In the genomic region with DNA sequence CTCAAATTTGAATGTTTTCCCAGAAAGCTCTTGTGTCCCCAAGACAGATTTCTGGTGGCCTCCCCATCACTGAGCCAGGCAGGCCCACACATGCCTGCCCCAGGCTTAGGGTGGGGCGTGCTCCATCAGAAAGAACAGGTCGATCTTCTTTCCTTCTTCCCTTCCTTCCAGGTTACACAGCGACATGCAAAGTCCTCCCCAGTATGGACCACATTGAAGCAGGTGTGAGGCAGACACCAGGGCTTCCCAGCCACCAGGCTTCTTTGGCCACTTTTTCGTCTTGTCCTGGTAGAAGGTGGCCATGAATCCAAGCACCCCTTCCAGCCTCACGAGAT, we compare ENCODE assay signal across 16 cellular contexts.
"Had no signal": no experiment of that assay in that cellular context is flagged by ENCODE, and none has a peak within 500 bp of the region (broad histone marks: within the 10 kb centered on the region; RNA-seq: fewer than 3 reads in every experiment).

No MANE protein-coding gene starts in this region.

- DNase-seq: activated CD4-positive, alpha-beta T cell treated with anti-CD3 and anti-CD28 coated beads, Interleukin-2, amount 50 U/mL, for 4 hours; activated effector memory CD4-positive, alpha-beta T cell treated with anti-CD3 and anti-CD28 coated beads, Interleukin-2, amount 50 U/mL, for 16 hours; activated T-cell treated with anti-CD3 and anti-CD28 coated beads, Interleukin-2, amount 50 U/mL, for 72 hours; effector memory CD4-positive, alpha-beta T cell; hippocampal formation; left lung; naive thymus-derived CD8-positive, alpha-beta T cell; spleen; stimulated activated CD4-positive, alpha-beta T cell treated with anti-CD3 and anti-CD28 coated beads, Interleukin-4, amount 100 ng/mL, for 4 hours; stimulated activated naive B cell treated with anti-CD40 and anti-IgM and Interleukin-4, amounts not matched to agents 10 μg/mL and 1 μg/mL and 100 μg/mL, for 72 hours; tibial artery had no signal

- H3K4me3 Mint-ChIP-seq: activated naive CD4-positive, alpha-beta T cell treated with anti-CD3 and anti-CD28 coated beads, Interleukin-2, amount 50 U/mL, for 24 hours; activated T-cell treated with anti-CD3 and anti-CD28 coated beads, Interleukin-2, amount 50 U/mL, for 72 hours; memory B cell; naive thymus-derived CD8-positive, alpha-beta T cell; stimulated activated naive B cell treated with anti-CD40 and anti-IgM and Interleukin-4, amounts not matched to agents 10 μg/mL and 1 μg/mL and 100 μg/mL, for 72 hours had no signal

- FAIRE-seq: urothelium cell line had no signal

- ATAC-seq: activated T-cell treated with anti-CD3 and anti-CD28 coated beads, Interleukin-2, amount 50 U/mL, for 72 hours; naive thymus-derived CD8-positive, alpha-beta T cell; stimulated activated naive B cell treated with anti-CD40 and anti-IgM and Interleukin-4, amounts not matched to agents 10 μg/mL and 1 μg/mL and 100 μg/mL, for 72 hours had no signal

- H3K27me3 ChIP-seq: cardiac muscle cell, left lung had no signal

- H3K27ac ChIP-seq: cardiac muscle cell, left lung, spleen, tibial artery had no signal

- H3K4me3 ChIP-seq: cardiac muscle cell, left lung, spleen, tibial artery had no signal

- H3K4me1 ChIP-seq: left lung had no signal

- H3K27ac Mint-ChIP-seq: activated naive CD4-positive, alpha-beta T cell treated with anti-CD3 and anti-CD28 coated beads, Interleukin-2, amount 50 U/mL, for 24 hours; activated T-cell treated with anti-CD3 and anti-CD28 coated beads, Interleukin-2, amount 50 U/mL, for 72 hours; memory B cell; naive thymus-derived CD8-positive, alpha-beta T cell; stimulated activated naive B cell treated with anti-CD40 and anti-IgM and Interleukin-4, amounts not matched to agents 10 μg/mL and 1 μg/mL and 100 μg/mL, for 72 hours had no signal

- H3K9me3 ChIP-seq: left lung, spleen, tibial artery had no signal

- H3K36me3 ChIP-seq: cardiac muscle cell, left lung, spleen, tibial artery, WERI-Rb-1 had no signal

- H3K36me3 Mint-ChIP-seq: activated naive CD4-positive, alpha-beta T cell treated with anti-CD3 and anti-CD28 coated beads, Interleukin-2, amount 50 U/mL, for 24 hours; memory B cell; naive thymus-derived CD8-positive, alpha-beta T cell had no signal

- H3K4me1 Mint-ChIP-seq: activated naive CD4-positive, alpha-beta T cell treated with anti-CD3 and anti-CD28 coated beads, Interleukin-2, amount 50 U/mL, for 24 hours; naive thymus-derived CD8-positive, alpha-beta T cell had no signal

- H3K9me3 Mint-ChIP-seq: activated naive CD4-positive, alpha-beta T cell treated with anti-CD3 and anti-CD28 coated beads, Interleukin-2, amount 50 U/mL, for 24 hours; activated T-cell treated with anti-CD3 and anti-CD28 coated beads, Interleukin-2, amount 50 U/mL, for 72 hours; naive thymus-derived CD8-positive, alpha-beta T cell; stimulated activated naive B cell treated with anti-CD40 and anti-IgM and Interleukin-4, amounts not matched to agents 10 μg/mL and 1 μg/mL and 100 μg/mL, for 72 hours had no signal
